In genomic region chr22:20038574-20038973, GRCh38 we compare ENCODE assay signal across 1 cellular context.
TF ChIP-seq lines count a peak whose summit lies in the region.

No MANE protein-coding gene starts in this region.

TF ChIP-seq in SK-N-SH, 30 proteins besides CTCF, POLR2A, EP300 and RAD21:
- TF ChIP-seq SIN3A (IDR thresholded peaks at IDR 0.05; ENCODE audit: borderline replicate concordance, low read depth, low read length) (no peak), RCOR1 (IDR thresholded peaks at IDR 0.05; ENCODE audit: low read length) (no peak), RFX5 (IDR thresholded peaks at IDR 0.05; ENCODE audit: low read length) (no peak), EZH2phosphoT487 (IDR thresholded peaks at IDR 0.05; ENCODE audit: borderline replicate concordance, low read depth) (no peak), TAF1 (IDR thresholded peaks at IDR 0.05; ENCODE audit: borderline replicate concordance, low read depth, low read length) (no peak), REST (IDR thresholded peaks at IDR 0.05; ENCODE audit: low read depth, low read length) (no peak), MEF2A (IDR thresholded peaks at IDR 0.05; ENCODE audit: borderline replicate concordance, low read depth) (no peak), NFIC (IDR thresholded peaks at IDR 0.05; ENCODE audit: borderline replicate concordance) (no peak), USF1 (IDR thresholded peaks at IDR 0.05; ENCODE audit: borderline replicate concordance, low read depth) (no peak), MAX (IDR thresholded peaks at IDR 0.05; ENCODE audit: low read depth) (no peak), FOXJ3 (CRISPR knock-in tag; IDR thresholded peaks at IDR 0.05) (no peak), JUND (IDR thresholded peaks at IDR 0.05) (no peak), FOXM1 (IDR thresholded peaks at IDR 0.05; ENCODE audit: low read depth) (no peak), ELF1 (IDR thresholded peaks at IDR 0.05) (no peak), CHD2 (IDR thresholded peaks at IDR 0.05; ENCODE audit: low read length, partially characterized antibody) (no peak)
